11 cellular contexts compared by ENCODE assay signal in the genomic region with DNA sequence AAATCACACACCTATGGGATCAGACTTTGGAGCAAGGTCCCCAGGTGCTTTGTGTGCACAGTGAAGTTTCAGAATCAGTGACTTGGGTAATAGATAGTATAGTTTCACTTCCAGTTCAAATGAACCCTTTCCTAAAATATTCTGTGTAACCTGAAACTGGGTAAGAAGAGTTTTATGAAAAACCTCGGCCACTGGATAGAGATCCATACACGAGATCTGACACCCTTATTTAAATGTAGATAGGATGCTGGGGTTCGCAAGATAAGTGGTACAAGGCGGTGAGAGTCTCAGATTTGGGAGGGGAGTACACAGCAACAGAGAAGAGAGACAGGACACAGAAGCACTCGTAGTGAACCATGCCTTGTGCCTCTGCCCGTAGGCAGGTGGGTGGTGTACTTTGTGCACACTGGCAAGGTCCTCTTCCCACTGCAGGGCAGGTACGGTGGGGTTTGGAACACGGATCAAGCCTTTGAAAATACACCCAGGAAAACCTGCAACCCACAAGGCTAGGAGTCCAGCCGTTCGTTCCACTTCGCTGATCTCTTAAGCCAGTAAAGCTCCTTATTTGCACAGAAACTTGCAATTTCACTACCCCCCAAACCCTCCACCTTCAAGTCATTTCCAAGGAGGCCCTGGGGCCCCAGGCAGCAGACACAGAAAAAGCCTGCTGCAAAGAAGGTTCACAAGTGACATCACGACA.
A peak's percentile ranks its signal among the peaks of the same experiment; 100 is the strongest.
DNase-seq lines count a peak whose midpoint lies in the region; ATAC-seq and TF ChIP-seq lines count a peak whose summit lies in the region.
"Had no signal": no experiment of that assay in that cellular context is flagged by ENCODE, and none has a peak within 500 bp of the region (broad histone marks: within the 10 kb centered on the region; RNA-seq: fewer than 3 reads in every experiment).

No MANE protein-coding gene starts in this region.

- peak overlapping the region in 1 of 8 donors; percentile 42 for H3K27ac ChIP-seq in spleen

- TF ChIP-seq POLR2A in spleen (IDR thresholded peaks at IDR 0.05) = no peak

- H3K4me3 ChIP-seq in spleen = peak overlapping the region in 2 of 8 donors; percentile 2 to 44

- peak; percentile 13 to 16 for DNase-seq in activated T-cell treated with anti-CD3 and anti-CD28 coated beads, Interleukin-2, amount 50 U/mL, for 48 hours
- DNase-seq in activated T-cell treated with anti-CD3 and anti-CD28 coated beads, Interleukin-2, amount 50 U/mL, for 24 hours = no peak
- DNase-seq in stimulated activated naive B cell treated with anti-CD40 and anti-IgM and Interleukin-4, amounts not matched to agents 10 μg/mL and 1 μg/mL and 100 μg/mL, for 72 hours = no peak
- no peak for DNase-seq in activated naive CD8-positive, alpha-beta T cell treated with anti-CD3 and anti-CD28 coated beads, Interleukin-2, amount 50 U/mL, for 24 hours
- no peak for DNase-seq in spleen
- no peak for DNase-seq in stimulated activated CD4-positive, alpha-beta T cell treated with anti-CD3 and anti-CD28 coated beads, Interleukin-4, amount 100 ng/mL, for 1 hour
- DNase-seq: activated T-cell treated with anti-CD3 and anti-CD28 coated beads for 4 hours, left colon, NCI-H2029 had no signal

- no peak for TF ChIP-seq CTCF in spleen (IDR thresholded peaks at IDR 0.05 in 8 of 11, conservative IDR thresholded peaks at IDR 0.05 in 3 of 11)

- H3K36me3 ChIP-seq in spleen = no peaks in the 10 kb centered on the region

- H3K9me3 ChIP-seq in spleen = no peaks in the 10 kb centered on the region

- no peak overlapping the region for H3K4me3 Mint-ChIP-seq in activated T-cell treated with anti-CD3 and anti-CD28 coated beads, Interleukin-2, amount 50 U/mL, for 24 hours
- H3K4me3 Mint-ChIP-seq in stimulated activated naive B cell treated with anti-CD40 and anti-IgM and Interleukin-4, amounts not matched to agents 10 μg/mL and 1 μg/mL and 100 μg/mL, for 72 hours = peak overlapping the region; percentile 57 to 82
- no peak overlapping the region for H3K4me3 Mint-ChIP-seq in activated naive CD8-positive, alpha-beta T cell treated with anti-CD3 and anti-CD28 coated beads, Interleukin-2, amount 50 U/mL, for 24 hours

- intact Hi-C loops in spleen (cut with DNase I; ENCODE audit: low total_unique reads) = no loop called here

- H3K4me1 Mint-ChIP-seq in activated T-cell treated with anti-CD3 and anti-CD28 coated beads, Interleukin-2, amount 50 U/mL, for 24 hours (ENCODE audit: low read depth) = peaks cover 28% of the 10 kb centered on the region
- H3K4me1 Mint-ChIP-seq in stimulated activated naive B cell treated with anti-CD40 and anti-IgM and Interleukin-4, amounts not matched to agents 10 μg/mL and 1 μg/mL and 100 μg/mL, for 72 hours = peaks cover 33 to 53% of the 10 kb centered on the region in 2 donors
- H3K4me1 Mint-ChIP-seq in activated naive CD8-positive, alpha-beta T cell treated with anti-CD3 and anti-CD28 coated beads, Interleukin-2, amount 50 U/mL, for 24 hours = peaks cover 15% of the 10 kb centered on the region

- ATAC-seq in GM21825 (IDR thresholded peaks at IDR 0.05; ENCODE audit: unreplicated experiment) = peak; percentile 78
- peak; percentile 86 for ATAC-seq in HG03460 (IDR thresholded peaks at IDR 0.05; ENCODE audit: unreplicated experiment)
- ATAC-seq in stimulated activated naive B cell treated with anti-CD40 and anti-IgM and Interleukin-4, amounts not matched to agents 10 μg/mL and 1 μg/mL and 100 μg/mL, for 72 hours (replicated peaks) = peak; percentile 78 to 86
- ATAC-seq in activated naive CD8-positive, alpha-beta T cell treated with anti-CD3 and anti-CD28 coated beads, Interleukin-2, amount 50 U/mL, for 24 hours = no peak
- ATAC-seq: left colon had no signal

- peaks cover 7% of the 10 kb centered on the region for H3K27me3 Mint-ChIP-seq in activated T-cell treated with anti-CD3 and anti-CD28 coated beads, Interleukin-2, amount 50 U/mL, for 24 hours
- H3K27me3 Mint-ChIP-seq in stimulated activated naive B cell treated with anti-CD40 and anti-IgM and Interleukin-4, amounts not matched to agents 10 μg/mL and 1 μg/mL and 100 μg/mL, for 72 hours = peaks cover 0 to 4% of the 10 kb centered on the region in 2 donors
- peaks cover 7% of the 10 kb centered on the region for H3K27me3 Mint-ChIP-seq in activated naive CD8-positive, alpha-beta T cell treated with anti-CD3 and anti-CD28 coated beads, Interleukin-2, amount 50 U/mL, for 24 hours

- WGBS in spleen, 5 donors = 55 to 73% (median 64%) methylated on average over 12 of the region's 12 CpGs

- H3K27ac Mint-ChIP-seq in activated T-cell treated with anti-CD3 and anti-CD28 coated beads, Interleukin-2, amount 50 U/mL, for 24 hours = no peak overlapping the region
- H3K27ac Mint-ChIP-seq in stimulated activated naive B cell treated with anti-CD40 and anti-IgM and Interleukin-4, amounts not matched to agents 10 μg/mL and 1 μg/mL and 100 μg/mL, for 72 hours = peak overlapping the region; percentile 88
- H3K27ac Mint-ChIP-seq in activated naive CD8-positive, alpha-beta T cell treated with anti-CD3 and anti-CD28 coated beads, Interleukin-2, amount 50 U/mL, for 24 hours = no peak overlapping the region

- H3K36me3 Mint-ChIP-seq in activated T-cell treated with anti-CD3 and anti-CD28 coated beads, Interleukin-2, amount 50 U/mL, for 24 hours (ENCODE audit: low read depth) = no peaks in the 10 kb centered on the region
- H3K36me3 Mint-ChIP-seq in stimulated activated naive B cell treated with anti-CD40 and anti-IgM and Interleukin-4, amounts not matched to agents 10 μg/mL and 1 μg/mL and 100 μg/mL, for 72 hours = peaks cover 0 to 3% of the 10 kb centered on the region in 2 donors
- H3K36me3 Mint-ChIP-seq in activated naive CD8-positive, alpha-beta T cell treated with anti-CD3 and anti-CD28 coated beads, Interleukin-2, amount 50 U/mL, for 24 hours (ENCODE audit: low read depth) = no peaks in the 10 kb centered on the region

- peaks cover 0 to 7% (median 0%) of the 10 kb centered on the region in 7 donors for H3K27me3 ChIP-seq in spleen (replicated peaks in 1 of 7)

- H3K4me1 ChIP-seq in spleen = peaks cover 0 to 28% (median 13%) of the 10 kb centered on the region in 6 donors

- H3K9me3 Mint-ChIP-seq in activated T-cell treated with anti-CD3 and anti-CD28 coated beads, Interleukin-2, amount 50 U/mL, for 24 hours = no peaks in the 10 kb centered on the region
- no peaks in the 10 kb centered on the region for H3K9me3 Mint-ChIP-seq in stimulated activated naive B cell treated with anti-CD40 and anti-IgM and Interleukin-4, amounts not matched to agents 10 μg/mL and 1 μg/mL and 100 μg/mL, for 72 hours
- H3K9me3 Mint-ChIP-seq in activated naive CD8-positive, alpha-beta T cell treated with anti-CD3 and anti-CD28 coated beads, Interleukin-2, amount 50 U/mL, for 24 hours = no peaks in the 10 kb centered on the region

Comparison
In these comparisons a context has a peak if more than half of its experiments do, and no peak if none do; other contexts are left out.
1. DNase-seq: peak in activated T-cell treated with anti-CD3 and anti-CD28 coated beads, Interleukin-2, amount 50 U/mL, for 48 hours (2 of 2); none in activated T-cell treated with anti-CD3 and anti-CD28 coated beads, Interleukin-2, amount 50 U/mL, for 24 hours (single experiment), stimulated activated naive B cell treated with anti-CD40 and anti-IgM and Interleukin-4, amounts not matched to agents 10 μg/mL and 1 μg/mL and 100 μg/mL, for 72 hours (single experiment), activated naive CD8-positive, alpha-beta T cell treated with anti-CD3 and anti-CD28 coated beads, Interleukin-2, amount 50 U/mL, for 24 hours (single experiment), spleen (single experiment) and stimulated activated CD4-positive, alpha-beta T cell treated with anti-CD3 and anti-CD28 coated beads, Interleukin-4, amount 100 ng/mL, for 1 hour (single experiment).
2. H3K4me3 Mint-ChIP-seq: peak in stimulated activated naive B cell treated with anti-CD40 and anti-IgM and Interleukin-4, amounts not matched to agents 10 μg/mL and 1 μg/mL and 100 μg/mL, for 72 hours (2 of 2); none in activated T-cell treated with anti-CD3 and anti-CD28 coated beads, Interleukin-2, amount 50 U/mL, for 24 hours (single experiment) and activated naive CD8-positive, alpha-beta T cell treated with anti-CD3 and anti-CD28 coated beads, Interleukin-2, amount 50 U/mL, for 24 hours (single experiment).